ENCODE assay signal across 1 cellular context in genomic region chr22:17086750-17087149, GRCh38.
TF ChIP-seq lines count a peak whose summit lies in the region.

No MANE protein-coding gene starts in this region.

TF ChIP-seq in HepG2, 621 proteins besides CTCF, POLR2A, EP300 and RAD21:
- no peak for TF ChIP-seq ZNF749 (CRISPR knock-in tag; IDR thresholded peaks at IDR 0.05; ENCODE audit: borderline replicate concordance)
- TF ChIP-seq NCOR1 (IDR thresholded peaks at IDR 0.05; ENCODE audit: borderline replicate concordance, low read length): no peak
- no peak for TF ChIP-seq THYN1 (CRISPR knock-in tag; IDR thresholded peaks at IDR 0.05; ENCODE audit: borderline replicate concordance, low read depth)
- no peak for TF ChIP-seq HOMEZ (CRISPR knock-in tag; IDR thresholded peaks at IDR 0.05; ENCODE audit: low read depth)
- no peak for TF ChIP-seq FOXP4 (CRISPR knock-in tag; IDR thresholded peaks at IDR 0.05)
- TF ChIP-seq CREBL2 (CRISPR knock-in tag; IDR thresholded peaks at IDR 0.05; ENCODE audit: borderline replicate concordance): no peak
- no peak for TF ChIP-seq THAP7 (CRISPR knock-in tag; IDR thresholded peaks at IDR 0.05)
- TF ChIP-seq ZNF143 (CRISPR knock-in tag; IDR thresholded peaks at IDR 0.05): no peak
- no peak for TF ChIP-seq ZNF547 (CRISPR knock-in tag; IDR thresholded peaks at IDR 0.05)
- TF ChIP-seq ZNF572 (CRISPR knock-in tag; IDR thresholded peaks at IDR 0.05): no peak
TF ChIP-seq in HepG2: peak in this region for 0.
